2 cellular contexts compared by ENCODE assay signal in genomic region chr14:55754471-55754870, GRCh38.
TF ChIP-seq lines count a peak whose summit lies in the region.

No MANE protein-coding gene starts in this region.

TF ChIP-seq in A549, 52 proteins besides CTCF, POLR2A, EP300 and RAD21 (continued from another document):
- TF ChIP-seq E2F6 (IDR thresholded peaks at IDR 0.05; ENCODE audit: borderline replicate concordance, low read depth) (no peak), CHD2 (IDR thresholded peaks at IDR 0.05; ENCODE audit: low read length, partially characterized antibody) (no peak), SREBF2 (IDR thresholded peaks at IDR 0.05) (no peak), HES2 (IDR thresholded peaks at IDR 0.05) (no peak), GATA3 (IDR thresholded peaks at IDR 0.05; ENCODE audit: borderline replicate concordance) (no peak), BHLHE40 (IDR thresholded peaks at IDR 0.05; ENCODE audit: low read depth, low read length) (no peak), MAFK (IDR thresholded peaks at IDR 0.05; ENCODE audit: partially characterized antibody) (no peak), RCOR1 (IDR thresholded peaks at IDR 0.05; ENCODE audit: low read depth, low read length) (no peak), CHD4 (IDR thresholded peaks at IDR 0.05; ENCODE audit: borderline replicate concordance) (no peak), RARB (CRISPR knock-in tag; IDR thresholded peaks at IDR 0.05) (no peak), ZSCAN20 (CRISPR knock-in tag; IDR thresholded peaks at IDR 0.05) (no peak), ELK1 (IDR thresholded peaks at IDR 0.05; ENCODE audit: low read depth, low read length) (no peak), RNF2 (IDR thresholded peaks at IDR 0.05; ENCODE audit: borderline replicate concordance, low read depth) (no peak), NPAS2 (CRISPR knock-in tag; IDR thresholded peaks at IDR 0.05; ENCODE audit: borderline replicate concordance) (no peak), HOXB13 (CRISPR knock-in tag; IDR thresholded peaks at IDR 0.05; ENCODE audit: low read depth) (no peak), TFCP2L1 (CRISPR knock-in tag; IDR thresholded peaks at IDR 0.05) (no peak), KDM1A (IDR thresholded peaks at IDR 0.05; ENCODE audit: low read depth) (no peak), POLR2AphosphoS2 (conservative IDR thresholded peaks at IDR 0.05; ENCODE audit: low read length) (no peak), PBX3 (IDR thresholded peaks at IDR 0.05) (no peak)

TF ChIP-seq in IMR-90, 13 proteins besides CTCF, POLR2A, EP300 and RAD21:
- TF ChIP-seq USF2 (IDR thresholded peaks at IDR 0.05; ENCODE audit: low read depth, low read length) (no peak), ELK1 (IDR thresholded peaks at IDR 0.05; ENCODE audit: borderline replicate concordance, low read depth, low read length) (no peak), CHD1 (IDR thresholded peaks at IDR 0.05; ENCODE audit: low read depth, low read length) (no peak), NFE2L2 (IDR thresholded peaks at IDR 0.05; ENCODE audit: low read depth, low read length) (no peak), BHLHE40 (IDR thresholded peaks at IDR 0.05; ENCODE audit: low read depth, low read length) (no peak), MAFK (IDR thresholded peaks at IDR 0.05; ENCODE audit: low read depth, low read length) (no peak), MXI1 (IDR thresholded peaks at IDR 0.05; ENCODE audit: borderline replicate concordance, low read depth, low read length) (no peak), SMC3 (IDR thresholded peaks at IDR 0.05; ENCODE audit: low read depth, low read length) (no peak), CEBPB (IDR thresholded peaks at IDR 0.05; ENCODE audit: low read depth, low read length) (no peak), RCOR1 (IDR thresholded peaks at IDR 0.05; ENCODE audit: insufficient replicate concordance, low read length) (no peak), FOS (IDR thresholded peaks at IDR 0.05; ENCODE audit: low read depth, low read length) (no peak), RFX5 (IDR thresholded peaks at IDR 0.05; ENCODE audit: low read depth, low read length) (no peak), MAZ (IDR thresholded peaks at IDR 0.05; ENCODE audit: borderline replicate concordance, low read depth, low read length) (no peak)
